ENCODE assay signal across 11 cellular contexts in the genomic region with DNA sequence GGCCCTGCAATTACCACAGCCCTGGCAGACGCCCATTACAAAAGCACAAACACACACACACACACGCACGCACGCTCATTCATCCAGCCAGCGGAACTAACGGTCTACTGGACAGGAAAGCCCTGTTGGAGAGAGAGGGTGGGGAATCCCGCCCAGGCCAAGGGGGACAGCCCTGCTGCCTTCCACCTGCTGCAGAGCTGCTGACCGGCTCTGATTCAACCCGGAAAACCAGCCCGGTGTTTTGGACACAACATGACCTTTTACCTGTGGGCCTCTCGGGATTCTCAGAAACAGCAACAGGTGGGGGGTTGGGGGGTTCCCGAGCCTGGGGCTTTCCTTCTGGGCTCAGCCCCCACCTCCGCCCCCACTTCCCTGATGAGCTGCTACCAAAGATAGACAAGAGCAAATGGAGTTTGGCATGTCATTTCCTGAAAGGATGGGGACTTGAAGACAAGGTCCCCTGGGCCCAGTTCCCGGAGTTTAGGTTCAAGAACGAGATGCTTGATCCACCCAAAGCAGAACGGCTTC. TPM values are rescaled to one million over a fixed set of nuclear protein-coding genes. Genes with fewer than 3 reads are reported as not detected.
A peak's percentile ranks its signal among the peaks of the same experiment; 100 is the strongest.
DNase-seq lines count a peak whose midpoint lies in the region; ATAC-seq and TF ChIP-seq lines count a peak whose summit lies in the region.
"Had no signal": no experiment of that assay in that cellular context is flagged by ENCODE, and none has a peak within 500 bp of the region (broad histone marks: within the 10 kb centered on the region; RNA-seq: fewer than 3 reads in every experiment).

No MANE protein-coding gene starts in this region.

- in situ Hi-C loops in G401 (cut with HindIII; ENCODE audit: low sequenced_read_pairs), result no loop called here

- intact Hi-C loops in dendritic cell treated with granulocyte-macrophage colony-stimulating factor and Interleukin-4, amounts not matched to agents 40 ng/mL and 50 ng/mL, for 4 days (cut with micrococcal nuclease), result no loop called here

- H3K4me3 Mint-ChIP-seq in dendritic cell treated with granulocyte-macrophage colony-stimulating factor and Interleukin-4, amounts not matched to agents 40 ng/mL and 50 ng/mL, for 4 days, result peak overlapping the region; percentile 22
- H3K4me3 Mint-ChIP-seq: activated T-cell treated with anti-CD3 and anti-CD28 coated beads, Interleukin-2, amount 50 U/mL, for 4 hours; CD4-positive, alpha-beta T cell had no signal

- no peaks in the 10 kb centered on the region for H3K36me3 Mint-ChIP-seq in dendritic cell treated with granulocyte-macrophage colony-stimulating factor and Interleukin-4, amounts not matched to agents 40 ng/mL and 50 ng/mL, for 4 days (ENCODE audit: low read depth)

- TF ChIP-seq CTCF in AG10803 (conservative IDR thresholded peaks at IDR 0.05; ENCODE audit: low read length) (no peak), NB4 (IDR thresholded peaks at IDR 0.05; ENCODE audit: low read depth, low read length) (no peak)

- TF ChIP-seq POLR2A in NB4 (IDR thresholded peaks at IDR 0.05; ENCODE audit: extremely low read depth, insufficient read length), result no peak

- H3K27me3 Mint-ChIP-seq in dendritic cell treated with granulocyte-macrophage colony-stimulating factor and Interleukin-4, amounts not matched to agents 40 ng/mL and 50 ng/mL, for 4 days, result peaks cover 15% of the 10 kb centered on the region

- H3K27ac Mint-ChIP-seq in dendritic cell treated with granulocyte-macrophage colony-stimulating factor and Interleukin-4, amounts not matched to agents 40 ng/mL and 50 ng/mL, for 4 days, result peak overlapping the region; percentile 25
- H3K27ac Mint-ChIP-seq: CD4-positive, alpha-beta T cell had no signal

- no peaks in the 10 kb centered on the region for H3K9me3 Mint-ChIP-seq in dendritic cell treated with granulocyte-macrophage colony-stimulating factor and Interleukin-4, amounts not matched to agents 40 ng/mL and 50 ng/mL, for 4 days
- H3K9me3 Mint-ChIP-seq: activated T-cell treated with anti-CD3 and anti-CD28 coated beads, Interleukin-2, amount 50 U/mL, for 4 hours; CD4-positive, alpha-beta T cell had no signal

- DNase-seq in AG10803 (ENCODE audit: low read depth) (peak; percentile 59), NB4 (ENCODE audit: low read depth) (peak; percentile 98), lung microvascular endothelial cell (ENCODE audit: low read depth in 2 of 2) (peak; percentile 96 to 98), G401 (ENCODE audit: low spot score) (no peak)
- DNase-seq in activated effector memory CD4-positive, alpha-beta T cell treated with anti-CD3 and anti-CD28 coated beads, Interleukin-2, amount 50 U/mL, for 16 hours, result no peak
- DNase-seq in activated CD8-positive, alpha-beta memory T cell treated with anti-CD3 and anti-CD28 coated beads, Interleukin-2, amount 50 U/mL, for 4 hours, result no peak
- DNase-seq: activated T-cell treated with anti-CD3 and anti-CD28 coated beads, Interleukin-2, amount 50 U/mL, for 4 hours; CD4-positive, alpha-beta T cell; foreskin melanocyte had no signal

- peaks cover 53% of the 10 kb centered on the region for H3K4me1 Mint-ChIP-seq in dendritic cell treated with granulocyte-macrophage colony-stimulating factor and Interleukin-4, amounts not matched to agents 40 ng/mL and 50 ng/mL, for 4 days (ENCODE audit: low read depth)

- H3K4me3 ChIP-seq in AG10803 (ENCODE audit: low read length) (no peak overlapping the region), NB4 (ENCODE audit: low read depth, low read length) (peak overlapping the region; percentile 42)

- ATAC-seq in HG03039 (IDR thresholded peaks at IDR 0.05; ENCODE audit: unreplicated experiment), result no peak
- ATAC-seq: activated T-cell treated with anti-CD3 and anti-CD28 coated beads, Interleukin-2, amount 50 U/mL, for 4 hours had no signal

RNA-seq across cellular contexts. Expression of gene SERPINE1, which starts 18.5 kb away (rescaled TPM):
- 68.3 and 170 TPM in 2 replicates for total RNA-seq in lung microvascular endothelial cell
- total RNA-seq in G401 (2014; rRNA removed; shearing (Covaris generic)), result 103 and 113 TPM in 2 replicates

RNA-seq across cellular contexts. Expression of gene TRIM56, which starts 23.1 kb away (rescaled TPM):
- total RNA-seq in lung microvascular endothelial cell, result 9.2 and 18.3 TPM in 2 replicates
- 5.6 and 9.9 TPM in 2 replicates for total RNA-seq in G401 (2014; rRNA removed; shearing (Covaris generic))

RNA-seq across cellular contexts. Expression of gene AP1S1, which starts 45.9 kb away (rescaled TPM):
- 110 and 155 TPM in 2 replicates for total RNA-seq in lung microvascular endothelial cell
- total RNA-seq in G401 (2014; rRNA removed; shearing (Covaris generic)), result 211 and 215 TPM in 2 replicates

RNA-seq across cellular contexts. Expression of gene VGF, which starts 57.0 kb away (rescaled TPM):
- not detected in 2 replicates for total RNA-seq in lung microvascular endothelial cell
- total RNA-seq in G401 (2014; rRNA removed; shearing (Covaris generic)), result 122 and 148 TPM in 2 replicates
- total RNA-seq: activated T-cell treated with anti-CD3 and anti-CD28 coated beads, Interleukin-2, amount 50 U/mL, for 4 hours; CD4-positive, alpha-beta T cell had no signal

Comparison
In these comparisons a context has a peak if more than half of its experiments do, and no peak if none do; other contexts are left out.
1. DNase-seq: peak in AG10803 (single experiment), NB4 (single experiment) and lung microvascular endothelial cell (2 of 2); none in activated effector memory CD4-positive, alpha-beta T cell treated with anti-CD3 and anti-CD28 coated beads, Interleukin-2, amount 50 U/mL, for 16 hours (single experiment), G401 (single experiment) and activated CD8-positive, alpha-beta memory T cell treated with anti-CD3 and anti-CD28 coated beads, Interleukin-2, amount 50 U/mL, for 4 hours (single experiment).